In genomic region chr1:160538985-160539651, GRCh38 we compare ENCODE assay signal across 1 cellular context.
TF ChIP-seq lines count a peak whose summit lies in the region.

No MANE protein-coding gene starts in this region.

TF ChIP-seq in HepG2, 621 proteins besides CTCF, POLR2A, EP300 and RAD21 (continues in another document):
- TF ChIP-seq HMG20B (CRISPR knock-in tag; conservative IDR thresholded peaks at IDR 0.05) (no peak), ZBTB3 (CRISPR knock-in tag; IDR thresholded peaks at IDR 0.05; ENCODE audit: borderline replicate concordance, low read depth) (no peak), CBX1 (IDR thresholded peaks at IDR 0.05; ENCODE audit: low read depth) (no peak), ETV5 (CRISPR knock-in tag; IDR thresholded peaks at IDR 0.05; ENCODE audit: borderline replicate concordance) (peak; percentile 34; the same call in 1 of the 2 replicates), ELF3 (CRISPR knock-in tag; IDR thresholded peaks at IDR 0.05) (0 out of 2 replicates have a peak, but pooled peaks have one; percentile 21), ONECUT2 (CRISPR knock-in tag; IDR thresholded peaks at IDR 0.05) (peak; percentile 63; the same call in 1 of the 2 replicates), ZNF644 (CRISPR knock-in tag; IDR thresholded peaks at IDR 0.05; ENCODE audit: low read depth) (peak; percentile 72), FOXP1 (IDR thresholded peaks at IDR 0.05) (no peak), FOXP1 (CRISPR knock-in tag; IDR thresholded peaks at IDR 0.05) (0 out of 2 replicates have a peak, but pooled peaks have one; percentile 5), SKI (IDR thresholded peaks at IDR 0.05; ENCODE audit: partially characterized antibody) (no peak), SOX5 (CRISPR knock-in tag; IDR thresholded peaks at IDR 0.05; ENCODE audit: borderline replicate concordance) (peak; percentile 25; the same call in 1 of the 2 replicates), HDAC1 (CRISPR knock-in tag; IDR thresholded peaks at IDR 0.05) (0 out of 2 replicates have a peak, but pooled peaks have one; percentile 16), LCORL (IDR thresholded peaks at IDR 0.05) (no peak), LCORL (CRISPR knock-in tag; IDR thresholded peaks at IDR 0.05) (0 out of 2 replicates have a peak, but pooled peaks have one; percentile 26), ZNF646 (CRISPR knock-in tag; IDR thresholded peaks at IDR 0.05) (0 out of 2 replicates have a peak, but pooled peaks have one; percentile 27), ZNF550 (CRISPR knock-in tag; IDR thresholded peaks at IDR 0.05; ENCODE audit: borderline replicate concordance) (no peak), KDM2A (CRISPR knock-in tag; IDR thresholded peaks at IDR 0.05; ENCODE audit: borderline replicate concordance, low read depth) (no peak), ARID5B (CRISPR knock-in tag; IDR thresholded peaks at IDR 0.05) (peak; percentile 56; the same call in 1 of the 2 replicates), TFE3 (CRISPR knock-in tag; IDR thresholded peaks at IDR 0.05) (0 out of 2 replicates have a peak, but pooled peaks have one; percentile 16), HNF4G (IDR thresholded peaks at IDR 0.05; ENCODE audit: borderline replicate concordance, low read depth, low read length) (no peak), HNF4G (CRISPR knock-in tag; IDR thresholded peaks at IDR 0.05; ENCODE audit: borderline replicate concordance, low read depth) (peak; percentile 52; the same call in 1 of the 2 replicates), GATAD2A (CRISPR knock-in tag; IDR thresholded peaks at IDR 0.05) (peak; percentile 60; the same call in 1 of the 2 replicates), PCBP2 (optimal IDR thresholded peaks at IDR 0.05; ENCODE audit: low read depth, low read length, poor library complexity, severe bottlenecking) (no peak), ZNF335 (CRISPR knock-in tag; IDR thresholded peaks at IDR 0.05) (peak; percentile 97), SALL1 (CRISPR knock-in tag; IDR thresholded peaks at IDR 0.05) (peak; percentile 39; the same call in 1 of the 2 replicates), PHF20 (CRISPR knock-in tag; IDR thresholded peaks at IDR 0.05) (no peak), AKAP8 (CRISPR knock-in tag; IDR thresholded peaks at IDR 0.05) (no peak)
- TF ChIP-seq, protein P1, sequence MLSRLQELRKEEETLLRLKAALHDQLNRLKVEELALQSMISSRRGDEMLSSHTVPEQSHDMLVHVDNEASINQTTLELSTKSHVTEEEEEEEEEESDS (CRISPR knock-in tag; IDR thresholded peaks at IDR 0.05; ENCODE audit: borderline replicate concordance): no peak
- TF ChIP-seq, protein P2, sequence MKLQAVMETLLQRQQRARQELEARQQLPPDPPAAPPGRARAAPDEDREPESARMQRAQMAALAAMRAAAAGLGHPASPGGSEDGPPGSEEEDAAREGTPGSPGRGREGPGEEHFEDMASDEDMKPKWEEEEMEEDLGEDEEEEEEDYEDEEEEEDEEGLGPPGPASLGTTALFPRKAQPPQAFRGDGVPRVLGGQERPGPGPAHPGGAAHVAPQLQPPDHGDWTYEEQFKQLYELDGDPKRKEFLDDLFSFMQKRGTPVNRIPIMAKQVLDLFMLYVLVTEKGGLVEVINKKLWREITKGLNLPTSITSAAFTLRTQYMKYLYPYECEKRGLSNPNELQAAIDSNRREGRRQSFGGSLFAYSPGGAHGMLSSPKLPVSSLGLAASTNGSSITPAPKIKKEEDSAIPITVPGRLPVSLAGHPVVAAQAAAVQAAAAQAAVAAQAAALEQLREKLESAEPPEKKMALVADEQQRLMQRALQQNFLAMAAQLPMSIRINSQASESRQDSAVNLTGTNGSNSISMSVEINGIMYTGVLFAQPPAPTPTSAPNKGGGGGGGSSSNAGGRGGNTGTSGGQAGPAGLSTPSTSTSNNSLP (IDR thresholded peaks at IDR 0.05; ENCODE audit: low read depth, low read length): 0 out of 2 replicates have a peak, but pooled peaks have one; percentile 23
- TF ChIP-seq, protein P3, sequence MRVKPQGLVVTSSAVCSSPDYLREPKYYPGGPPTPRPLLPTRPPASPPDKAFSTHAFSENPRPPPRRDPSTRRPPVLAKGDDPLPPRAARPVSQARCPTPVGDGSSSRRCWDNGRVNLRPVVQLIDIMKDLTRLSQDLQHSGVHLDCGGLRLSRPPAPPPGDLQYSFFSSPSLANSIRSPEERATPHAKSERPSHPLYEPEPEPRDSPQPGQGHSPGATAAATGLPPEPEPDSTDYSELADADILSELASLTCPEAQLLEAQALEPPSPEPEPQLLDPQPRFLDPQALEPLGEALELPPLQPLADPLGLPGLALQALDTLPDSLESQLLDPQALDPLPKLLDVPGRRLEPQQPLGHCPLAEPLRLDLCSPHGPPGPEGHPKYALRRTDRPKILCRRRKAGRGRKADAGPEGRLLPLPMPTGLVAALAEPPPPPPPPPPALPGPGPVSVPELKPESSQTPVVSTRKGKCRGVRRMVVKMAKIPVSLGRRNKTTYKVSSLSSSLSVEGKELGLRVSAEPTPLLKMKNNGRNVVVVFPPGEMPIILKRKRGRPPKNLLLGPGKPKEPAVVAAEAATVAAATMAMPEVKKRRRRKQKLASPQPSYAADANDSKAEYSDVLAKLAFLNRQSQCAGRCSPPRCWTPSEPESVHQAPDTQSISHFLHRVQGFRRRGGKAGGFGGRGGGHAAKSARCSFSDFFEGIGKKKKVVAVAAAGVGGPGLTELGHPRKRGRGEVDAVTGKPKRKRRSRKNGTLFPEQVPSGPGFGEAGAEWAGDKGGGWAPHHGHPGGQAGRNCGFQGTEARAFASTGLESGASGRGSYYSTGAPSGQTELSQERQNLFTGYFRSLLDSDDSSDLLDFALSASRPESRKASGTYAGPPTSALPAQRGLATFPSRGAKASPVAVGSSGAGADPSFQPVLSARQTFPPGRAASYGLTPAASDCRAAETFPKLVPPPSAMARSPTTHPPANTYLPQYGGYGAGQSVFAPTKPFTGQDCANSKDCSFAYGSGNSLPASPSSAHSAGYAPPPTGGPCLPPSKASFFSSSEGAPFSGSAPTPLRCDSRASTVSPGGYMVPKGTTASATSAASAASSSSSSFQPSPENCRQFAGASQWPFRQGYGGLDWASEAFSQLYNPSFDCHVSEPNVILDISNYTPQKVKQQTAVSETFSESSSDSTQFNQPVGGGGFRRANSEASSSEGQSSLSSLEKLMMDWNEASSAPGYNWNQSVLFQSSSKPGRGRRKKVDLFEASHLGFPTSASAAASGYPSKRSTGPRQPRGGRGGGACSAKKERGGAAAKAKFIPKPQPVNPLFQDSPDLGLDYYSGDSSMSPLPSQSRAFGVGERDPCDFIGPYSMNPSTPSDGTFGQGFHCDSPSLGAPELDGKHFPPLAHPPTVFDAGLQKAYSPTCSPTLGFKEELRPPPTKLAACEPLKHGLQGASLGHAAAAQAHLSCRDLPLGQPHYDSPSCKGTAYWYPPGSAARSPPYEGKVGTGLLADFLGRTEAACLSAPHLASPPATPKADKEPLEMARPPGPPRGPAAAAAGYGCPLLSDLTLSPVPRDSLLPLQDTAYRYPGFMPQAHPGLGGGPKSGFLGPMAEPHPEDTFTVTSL (CRISPR knock-in tag; IDR thresholded peaks at IDR 0.05; ENCODE audit: borderline replicate concordance): peak; percentile 45; the same call in 1 of the 2 replicates
- TF ChIP-seq, protein P4, sequence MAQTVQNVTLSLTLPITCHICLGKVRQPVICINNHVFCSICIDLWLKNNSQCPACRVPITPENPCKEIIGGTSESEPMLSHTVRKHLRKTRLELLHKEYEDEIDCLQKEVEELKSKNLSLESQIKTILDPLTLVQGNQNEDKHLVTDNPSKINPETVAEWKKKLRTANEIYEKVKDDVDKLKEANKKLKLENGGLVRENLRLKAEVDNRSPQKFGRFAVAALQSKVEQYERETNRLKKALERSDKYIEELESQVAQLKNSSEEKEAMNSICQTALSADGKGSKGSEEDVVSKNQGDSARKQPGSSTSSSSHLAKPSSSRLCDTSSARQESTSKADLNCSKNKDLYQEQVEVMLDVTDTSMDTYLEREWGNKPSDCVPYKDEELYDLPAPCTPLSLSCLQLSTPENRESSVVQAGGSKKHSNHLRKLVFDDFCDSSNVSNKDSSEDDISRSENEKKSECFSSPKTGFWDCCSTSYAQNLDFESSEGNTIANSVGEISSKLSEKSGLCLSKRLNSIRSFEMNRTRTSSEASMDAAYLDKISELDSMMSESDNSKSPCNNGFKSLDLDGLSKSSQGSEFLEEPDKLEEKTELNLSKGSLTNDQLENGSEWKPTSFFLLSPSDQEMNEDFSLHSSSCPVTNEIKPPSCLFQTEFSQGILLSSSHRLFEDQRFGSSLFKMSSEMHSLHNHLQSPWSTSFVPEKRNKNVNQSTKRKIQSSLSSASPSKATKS (CRISPR knock-in tag; IDR thresholded peaks at IDR 0.05): no peak
- TF ChIP-seq, protein P5, sequence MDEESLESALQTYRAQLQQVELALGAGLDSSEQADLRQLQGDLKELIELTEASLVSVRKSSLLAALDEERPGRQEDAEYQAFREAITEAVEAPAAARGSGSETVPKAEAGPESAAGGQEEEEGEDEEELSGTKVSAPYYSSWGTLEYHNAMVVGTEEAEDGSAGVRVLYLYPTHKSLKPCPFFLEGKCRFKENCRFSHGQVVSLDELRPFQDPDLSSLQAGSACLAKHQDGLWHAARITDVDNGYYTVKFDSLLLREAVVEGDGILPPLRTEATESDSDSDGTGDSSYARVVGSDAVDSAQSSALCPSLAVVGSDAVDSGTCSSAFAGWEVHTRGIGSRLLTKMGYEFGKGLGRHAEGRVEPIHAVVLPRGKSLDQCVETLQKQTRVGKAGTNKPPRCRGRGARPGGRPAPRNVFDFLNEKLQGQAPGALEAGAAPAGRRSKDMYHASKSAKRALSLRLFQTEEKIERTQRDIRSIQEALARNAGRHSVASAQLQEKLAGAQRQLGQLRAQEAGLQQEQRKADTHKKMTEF (CRISPR knock-in tag; IDR thresholded peaks at IDR 0.05): no peak
